In genomic region chr7:84232653-84233052, GRCh38 we compare ENCODE assay signal across 13 cellular contexts. TPM values are rescaled to one million over a fixed set of nuclear protein-coding genes. Genes with fewer than 3 reads are reported as not detected.
DNase-seq lines count a peak whose midpoint lies in the region; ATAC-seq and TF ChIP-seq lines count a peak whose summit lies in the region.
"Had no signal": no experiment of that assay in that cellular context is flagged by ENCODE, and none has a peak within 500 bp of the region (broad histone marks: within the 10 kb centered on the region; RNA-seq: fewer than 3 reads in every experiment).

No MANE protein-coding gene starts in this region.

- in situ Hi-C loops in mammary epithelial cell (cut with MboI; ENCODE audit: low sequenced_read_pairs in 2 of 2): no loop called here

- no peak overlapping the region for H3K27ac ChIP-seq in mammary epithelial cell (ENCODE audit: insufficient read depth, low read depth, low read length)
- H3K27ac ChIP-seq in mesenchymal stem cell (ENCODE audit: low read length, poor library complexity, severe bottlenecking): no peak overlapping the region
- no peak overlapping the region for H3K27ac ChIP-seq in tibial nerve
- no peak overlapping the region for H3K27ac ChIP-seq in heart left ventricle
- H3K27ac ChIP-seq: vagina had no signal

- DNase-seq in AG09309 (ENCODE audit: low read depth): peak; percentile 32
- DNase-seq in HT-29 (ENCODE audit: low spot score): peak; percentile 28
- DNase-seq in mammary epithelial cell: peak; percentile 40
- DNase-seq in mesenchymal stem cell: peak; percentile 83
- no peak for DNase-seq in tibial nerve (ENCODE audit: low spot score in 2 of 2)
- DNase-seq in heart left ventricle: no peak
- DNase-seq: activated CD8-positive, alpha-beta memory T cell treated with anti-CD3 and anti-CD28 coated beads, Interleukin-2, amount 10 ng/mL, durations not matched to agents 7 days and 5 days; CD4-positive, alpha-beta memory T cell; GOT3; NCI-H2029 had no signal

- H3K4me3 ChIP-seq in AG09309 (ENCODE audit: control insufficient read depth, low read depth, low read length): no peak overlapping the region
- H3K4me3 ChIP-seq in mammary epithelial cell (replicated peaks in 1 of 3; ENCODE audit: insufficient read depth in 1 of 3, low read depth in 2 of 3, low read length in 3 of 3): no peak overlapping the region
- no peak overlapping the region for H3K4me3 ChIP-seq in mesenchymal stem cell (ENCODE audit: insufficient read depth in 1 of 2, low read depth in 1 of 2, low read length in 2 of 2)
- H3K4me3 ChIP-seq in tibial nerve: no peak overlapping the region
- no peak overlapping the region for H3K4me3 ChIP-seq in heart left ventricle
- H3K4me3 ChIP-seq: vagina had no signal

- H2BK15ac ChIP-seq in mesenchymal stem cell (ENCODE audit: low read depth, poor library complexity, severe bottlenecking): no peak overlapping the region

- 68% methylated on average over 1 of the region's 1 CpG for WGBS in mammary epithelial cell (ENCODE audit: low coverage, missing lambda C conversion rate)
- WGBS in mesenchymal stem cell: 60% methylated on average over 1 of the region's 1 CpG
- 15 to 21% methylated on average over 1 of the region's 1 CpG for WGBS in tibial nerve, 2 donors
- 39 to 60% (median 45%) methylated on average over 1 of the region's 1 CpG for WGBS in heart left ventricle, 4 donors

- H2BK5ac ChIP-seq in mesenchymal stem cell (ENCODE audit: low read depth, low read length, poor library complexity, severe bottlenecking): no peak overlapping the region

- H3K4me2 ChIP-seq in mammary epithelial cell (ENCODE audit: insufficient read depth, low read depth, low read length) (no peak overlapping the region), mesenchymal stem cell (ENCODE audit: low read length, poor library complexity, severe bottlenecking) (no peak overlapping the region)

- no peak overlapping the region for H3K4ac ChIP-seq in mesenchymal stem cell (ENCODE audit: low read depth in 1 of 2, low read length in 2 of 2)

- H3K23ac ChIP-seq in mesenchymal stem cell (ENCODE audit: low read length in 2 of 2): no peak overlapping the region

- intact Hi-C loops in mammary epithelial cell (cut with micrococcal nuclease) (no loop called here), heart left ventricle (cut with DNase I) (no loop called here)

- H2AFZ ChIP-seq in mammary epithelial cell (ENCODE audit: low read depth, low read length): no peak overlapping the region
- H2AFZ ChIP-seq in mesenchymal stem cell (ENCODE audit: low read depth, low read length): no peak overlapping the region

- H3K79me1 ChIP-seq in mesenchymal stem cell (replicated peaks; ENCODE audit: low read length, poor library complexity, severe bottlenecking): no peaks in the 10 kb centered on the region

- H2AK5ac ChIP-seq in mesenchymal stem cell (ENCODE audit: low read length, severe bottlenecking): no peak overlapping the region

- TF ChIP-seq CTCF in AG09309 (IDR thresholded peaks at IDR 0.05; ENCODE audit: control insufficient read depth, insufficient read depth, low read depth, low read length, missing control alignments): peak; percentile 33
- TF ChIP-seq CTCF in mammary epithelial cell (conservative IDR thresholded peaks at IDR 0.05 in 1 of 2, IDR thresholded peaks at IDR 0.05 in 1 of 2; ENCODE audit: extremely low read depth in 1 of 2, insufficient read depth in 1 of 2, low read depth in 1 of 2, low read length in 2 of 2): peak; percentile 29 to 46
- TF ChIP-seq CTCF in tibial nerve (IDR thresholded peaks at IDR 0.05): no peak
- no peak for TF ChIP-seq CTCF in heart left ventricle (IDR thresholded peaks at IDR 0.05)

- H2BK120ac ChIP-seq in mesenchymal stem cell (ENCODE audit: low read depth, low read length): no peak overlapping the region

- ATAC-seq in heart left ventricle (no peak), HG03571 (IDR thresholded peaks at IDR 0.05; ENCODE audit: unreplicated experiment) (no peak), GM21423 (IDR thresholded peaks at IDR 0.05; ENCODE audit: unreplicated experiment) (no peak)
- ATAC-seq: activated CD8-positive, alpha-beta memory T cell treated with anti-CD3 and anti-CD28 coated beads, Interleukin-2, amount 10 ng/mL, durations not matched to agents 7 days and 5 days had no signal

- no peaks in the 10 kb centered on the region for H3K9me3 ChIP-seq in mammary epithelial cell (replicated peaks; ENCODE audit: insufficient read depth, low read length)
- H3K9me3 ChIP-seq in mesenchymal stem cell (ENCODE audit: control insufficient read depth, low read length): no peaks in the 10 kb centered on the region
- H3K9me3 ChIP-seq in tibial nerve: no peaks in the 10 kb centered on the region
- H3K9me3 ChIP-seq in heart left ventricle: no peaks in the 10 kb centered on the region
- H3K9me3 ChIP-seq: vagina had no signal

- H3K36me3 ChIP-seq in mammary epithelial cell (ENCODE audit: insufficient read depth, low read length) (no peaks in the 10 kb centered on the region), mesenchymal stem cell (ENCODE audit: control insufficient read depth in 1 of 2, insufficient read depth in 2 of 2, low read depth in 1 of 2, low read length in 2 of 2) (no peaks in the 10 kb centered on the region), tibial nerve (no peaks in the 10 kb centered on the region), heart left ventricle (no peaks in the 10 kb centered on the region)
- H3K36me3 ChIP-seq: vagina had no signal

- no peaks in the 10 kb centered on the region for H3K79me2 ChIP-seq in mammary epithelial cell (ENCODE audit: insufficient read depth, low read length)

- no peaks in the 10 kb centered on the region for H4K20me1 ChIP-seq in mammary epithelial cell (ENCODE audit: insufficient read depth, low read length)

- dilution Hi-C loops in mammary epithelial cell (cut with HindIII; ENCODE audit: low sequenced_read_pairs): no loop called here

- CTCF ChIA-PET in mammary epithelial cell (lab: Charles Lee; ENCODE audit: low non-redundant PET): no interaction called here

- H3K9ac ChIP-seq in mammary epithelial cell (ENCODE audit: insufficient read depth, low read length) (no peak overlapping the region), mesenchymal stem cell (ENCODE audit: low read length) (no peak overlapping the region)

- H4K8ac ChIP-seq in mesenchymal stem cell (ENCODE audit: low read length): no peak overlapping the region

- no peak for TF ChIP-seq POLR2A in tibial nerve (IDR thresholded peaks at IDR 0.05)
- no peak for TF ChIP-seq POLR2A in heart left ventricle (IDR thresholded peaks at IDR 0.05)

- TF ChIP-seq EP300 in tibial nerve (IDR thresholded peaks at IDR 0.05): no peak

- peaks cover 28% of the 10 kb centered on the region for H3K4me1 ChIP-seq in mammary epithelial cell (ENCODE audit: insufficient read depth, low read length)
- H3K4me1 ChIP-seq in mesenchymal stem cell (ENCODE audit: control insufficient read depth, insufficient read depth, low read depth, low read length): no peaks in the 10 kb centered on the region
- peaks cover 0 to 9% (median 0%) of the 10 kb centered on the region in 4 donors for H3K4me1 ChIP-seq in tibial nerve
- H3K4me1 ChIP-seq in heart left ventricle: peaks cover 0 to 9% (median 0%) of the 10 kb centered on the region in 12 donors
- H3K4me1 ChIP-seq: vagina had no signal

- no TSS peak for BruUV-seq in mammary epithelial cell (replicated peaks; lab: Mats Ljungman, UMichigan)

- H3K18ac ChIP-seq in mesenchymal stem cell (ENCODE audit: low read depth in 1 of 2, low read length in 2 of 2): no peak overlapping the region

- H3K14ac ChIP-seq in mesenchymal stem cell (ENCODE audit: low read length in 2 of 2): no peak overlapping the region

- no peak overlapping the region for H4K91ac ChIP-seq in mesenchymal stem cell (ENCODE audit: low read length)

- no peak overlapping the region for H2BK12ac ChIP-seq in mesenchymal stem cell (ENCODE audit: low read length in 2 of 2)

- H3K27me3 ChIP-seq in mammary epithelial cell (ENCODE audit: insufficient read depth, low read length) (no peaks in the 10 kb centered on the region), mesenchymal stem cell (ENCODE audit: control insufficient read depth in 1 of 2, insufficient read depth in 1 of 2, low read length in 2 of 2) (no peaks in the 10 kb centered on the region), tibial nerve (no peaks in the 10 kb centered on the region), heart left ventricle (no peaks in the 10 kb centered on the region)
- H3K27me3 ChIP-seq: vagina had no signal

RNA-seq across cellular contexts. Expression of gene SEMA3A, which starts 38.1 kb away (rescaled TPM):
- total RNA-seq in HT-29 (2014; rRNA removed; shearing (Covaris generic)): 7.2 and 9.4 TPM in 2 replicates
- total RNA-seq in mammary epithelial cell (10 to 100 TPM in 1 of 2 donors, under 1 TPM in 1; 0.83 to 12.8 TPM), tibial nerve (1 to 10 TPM; 2.9 to 9.3 (median 6.8) TPM), heart left ventricle (1 to 10 TPM in 8 of 9 donors, under 1 TPM in 1; 0.32 to 6.6 (median 1.5) TPM)
- polyA plus RNA-seq in mammary epithelial cell (6.9 TPM), heart left ventricle (under 1 TPM; 0.30 to 0.39 TPM)
- 26.9 TPM for polyA minus RNA-seq in mammary epithelial cell
- 73.1 TPM for polyA plus RNA-seq in mesenchymal stem cell (2013, experiment 1 of 2)
- polyA plus RNA-seq in mesenchymal stem cell (2013, experiment 2 of 2): 75.5 TPM

Comparison
In these comparisons a context has a peak if more than half of its experiments do, and no peak if none do; other contexts are left out.
1. DNase-seq: peak in AG09309 (single experiment), HT-29 (single experiment), mammary epithelial cell (single experiment) and mesenchymal stem cell (single experiment); none in tibial nerve (0 of 2) and heart left ventricle (0 of 5).
2. CTCF ChIP-seq: peak in AG09309 (single experiment) and mammary epithelial cell (2 of 2); none in tibial nerve (0 of 5) and heart left ventricle (0 of 12).